Comparison of ENCODE assay signal across 9 cellular contexts in genomic region chr10:100348389-100348927, GRCh38. TPM values are rescaled to one million over a fixed set of nuclear protein-coding genes. Genes with fewer than 3 reads are reported as not detected.
DNase-seq lines count a peak whose midpoint lies in the region; ATAC-seq and TF ChIP-seq lines count a peak whose summit lies in the region.
"Had no signal": no experiment of that assay in that cellular context is flagged by ENCODE, and none has a peak within 500 bp of the region (broad histone marks: within the 10 kb centered on the region; RNA-seq: fewer than 3 reads in every experiment).

No MANE protein-coding gene starts in this region.

- TF ChIP-seq CTCF in GM23338 (conservative IDR thresholded peaks at IDR 0.05; ENCODE audit: low read depth in 2 of 2) (no peak), prostate gland (IDR thresholded peaks at IDR 0.05) (no peak)

- no peaks in the 10 kb centered on the region for H3K9me3 ChIP-seq in SK-N-MC (ENCODE audit: low read depth, low read length)
- no peaks in the 10 kb centered on the region for H3K9me3 ChIP-seq in esophagus (ENCODE audit: control insufficient read depth in 2 of 2, insufficient read depth in 1 of 2, low read depth in 1 of 2, low read length in 1 of 2)
- H3K9me3 ChIP-seq in prostate gland, result no peaks in the 10 kb centered on the region

- no peak for TF ChIP-seq POLR2A in prostate gland (IDR thresholded peaks at IDR 0.05)

- H4K20me1 ChIP-seq in GM23338 (replicated peaks; ENCODE audit: insufficient read depth), result peaks cover 56% of the 10 kb centered on the region

- H3K27me3 ChIP-seq in GM23338 (ENCODE audit: insufficient read depth) (no peaks in the 10 kb centered on the region), esophagus (ENCODE audit: control insufficient read depth in 1 of 2, insufficient read depth in 2 of 2, low read length in 2 of 2) (no peaks in the 10 kb centered on the region), prostate gland (replicated peaks; ENCODE audit: insufficient read depth) (no peaks in the 10 kb centered on the region)

- peaks cover 14% of the 10 kb centered on the region for H3K27me3 Mint-ChIP-seq in GM23338 (ENCODE audit: insufficient read depth, low read depth, poor library complexity)

- H3K9ac ChIP-seq in SK-N-MC (ENCODE audit: insufficient read length), result peak overlapping the region; percentile 87

- H3K4me3 ChIP-seq in GM23338 (peak overlapping the region; percentile 100), SK-N-MC (peak overlapping the region; percentile 84), esophagus (ENCODE audit: low read depth in 1 of 2, low read length in 2 of 2) (peak overlapping the region; percentile 64 to 83), prostate gland (peak overlapping the region; percentile 56 to 82)

- no peaks in the 10 kb centered on the region for H3K9me2 ChIP-seq in GM23338 (ENCODE audit: insufficient read depth)

- no peak overlapping the region for H3K27ac Mint-ChIP-seq in GM23338

- H3K4me3 Mint-ChIP-seq in GM23338, result peak overlapping the region; percentile 92

- DNase-seq in GM23338 (ENCODE audit: low spot score), result no peak
- no peak for DNase-seq in SK-N-MC (ENCODE audit: low read depth, low spot score)
- no peak for DNase-seq in prostate gland (ENCODE audit: low spot score)
- DNase-seq in ACHN, result no peak
- no peak for DNase-seq in COLO829 (ENCODE audit: low spot score)
- DNase-seq: NCI-H1436 treated with DMSO at 0.1 percent for 48 hours had no signal

- H3K9me3 Mint-ChIP-seq in GM23338, result no peaks in the 10 kb centered on the region

- H3K36me3 Mint-ChIP-seq in GM23338 (ENCODE audit: low read depth), result peaks cover 60% of the 10 kb centered on the region

- peak overlapping the region; percentile 99 for H3K4me2 ChIP-seq in GM23338

- H3K36me3 ChIP-seq in GM23338 (ENCODE audit: insufficient read depth) (peaks cover 54% of the 10 kb centered on the region), SK-N-MC (ENCODE audit: insufficient read depth, low read length) (peaks cover 55% of the 10 kb centered on the region), esophagus (ENCODE audit: control insufficient read depth in 2 of 2, insufficient read depth in 2 of 2, low read length in 1 of 2) (peaks cover 0 to 13% of the 10 kb centered on the region in 2 donors), prostate gland (no peaks in the 10 kb centered on the region)

- no peak overlapping the region for H2AFZ ChIP-seq in GM23338

- 85 to 89% methylated on average over 3 of the region's 3 CpGs for WGBS in esophagus, 2 donors
- WGBS in prostate gland, result 69% methylated on average over 3 of the region's 3 CpGs

- H3K27ac ChIP-seq in GM23338 (ENCODE audit: low read depth) (peak overlapping the region; percentile 66), SK-N-MC (no peak overlapping the region), esophagus (ENCODE audit: low read depth in 2 of 2, low read length in 1 of 2) (no peak overlapping the region), prostate gland (peak overlapping the region in 1 of 2 donors; percentile 88)

- H3F3A ChIP-seq in GM23338 (replicated peaks; ENCODE audit: low read depth), result peaks cover 36% of the 10 kb centered on the region

- intact Hi-C loops in prostate gland (cut with DNase I), result no loop called here

- in situ Hi-C loops in ACHN (cut with HindIII; ENCODE audit: low pct_ligation_motif_present, low pct_unique_long_range_greater_than_20kb, low sequenced_read_pairs), result loop anchor here (25.0 kb wide), 1 partner anchor 89 kb away; no protein-coding TSS in a partner anchor

- peaks cover 56% of the 10 kb centered on the region for H3K4me1 Mint-ChIP-seq in GM23338

- H3K4me1 ChIP-seq in GM23338 (ENCODE audit: insufficient read depth), result peaks cover 60% of the 10 kb centered on the region
- peaks cover 2 to 13% of the 10 kb centered on the region in 2 donors for H3K4me1 ChIP-seq in esophagus (ENCODE audit: control insufficient read depth in 2 of 2, insufficient read depth in 2 of 2, low read length in 1 of 2)
- H3K4me1 ChIP-seq in prostate gland (replicated peaks), result no peaks in the 10 kb centered on the region

- H3K79me2 ChIP-seq in GM23338 (replicated peaks; ENCODE audit: insufficient read depth), result peaks cover 79% of the 10 kb centered on the region

- no peak for ATAC-seq in GM23338
- ATAC-seq in GM19324 (IDR thresholded peaks at IDR 0.05; ENCODE audit: low FRiP score, unreplicated experiment), result no peak
- no peak for ATAC-seq in esophagus mucosa

TF ChIP-seq in GM23338, 12 proteins besides CTCF, POLR2A, EP300 and RAD21 (continues in another document):
- TF ChIP-seq ETS1 (IDR thresholded peaks at IDR 0.05), result no peak
- TF ChIP-seq JUNB (IDR thresholded peaks at IDR 0.05; ENCODE audit: unreplicated experiment), result no peak
- no peak for TF ChIP-seq ZNF114 (CRISPR knock-in tag; IDR thresholded peaks at IDR 0.05)
- TF ChIP-seq STAT1 (IDR thresholded peaks at IDR 0.05; ENCODE audit: unreplicated experiment), result no peak
- no peak for TF ChIP-seq REST (IDR thresholded peaks at IDR 0.05; ENCODE audit: unreplicated experiment)
- TF ChIP-seq CREB1 (CRISPR knock-in tag; IDR thresholded peaks at IDR 0.05; ENCODE audit: low read depth), result no peak
- TF ChIP-seq POLR2AphosphoS5 (IDR thresholded peaks at IDR 0.05; ENCODE audit: low read depth), result no peak
- no peak for TF ChIP-seq EZH2phosphoT487 (IDR thresholded peaks at IDR 0.05; ENCODE audit: unreplicated experiment)

RNA-seq across cellular contexts. Expression of gene SCD, which starts 1.4 kb away (rescaled TPM):
- 781 and 816 TPM in 2 replicates for total RNA-seq in GM23338 (2014; rRNA removed; shearing (Covaris generic))
- 325 and 338 TPM in 2 replicates for polyA plus RNA-seq in GM23338 (2016; fragmentation: Nextera tagmentation; extraction: Ambion mirVana)
- polyA plus RNA-seq in esophagus, result 10 to 100 TPM; 57.6 to 73.1 TPM
- total RNA-seq in prostate gland, result 100 to 1,000 TPM in 1 of 2 donors, 10 to 100 TPM in 1; 95.5 to 179 TPM
- total RNA-seq in esophagus mucosa, result 297 TPM

RNA-seq across cellular contexts. Expression of gene PKD2L1, which starts 18.4 kb away (rescaled TPM):
- total RNA-seq in GM23338 (2014; rRNA removed; shearing (Covaris generic)), result not detected in 2 replicates
- not detected in 2 replicates for polyA plus RNA-seq in GM23338 (2016; fragmentation: Nextera tagmentation; extraction: Ambion mirVana)
- polyA plus RNA-seq in esophagus, result not detected
- total RNA-seq in prostate gland, result under 1 TPM; 0.09 to 0.34 TPM
- not detected for total RNA-seq in esophagus mucosa
